8 cellular contexts compared by ENCODE assay signal in the genomic region with DNA sequence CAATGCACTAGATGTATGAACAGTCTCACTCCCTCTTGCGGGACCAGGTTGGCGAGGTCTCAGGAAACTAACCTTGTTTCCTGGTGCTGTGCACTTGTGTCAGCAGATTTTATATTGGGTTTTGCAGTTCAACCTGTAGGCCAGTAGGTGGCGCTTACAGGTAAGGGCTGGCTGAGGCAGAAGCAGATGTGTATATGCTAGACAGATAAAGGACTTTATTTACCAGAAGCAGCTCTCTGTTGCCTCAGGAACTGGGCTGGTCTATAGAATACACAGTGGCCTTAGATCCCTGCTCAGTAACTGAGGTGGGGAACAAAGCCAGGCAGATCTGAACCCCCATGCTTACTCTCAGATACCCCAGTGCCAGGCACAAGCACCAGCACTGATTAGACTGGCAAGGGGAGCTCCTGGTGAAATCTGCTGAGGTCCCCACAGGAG.
A peak's percentile ranks its signal among the peaks of the same experiment; 100 is the strongest.
DNase-seq lines count a peak whose midpoint lies in the region; ATAC-seq and TF ChIP-seq lines count a peak whose summit lies in the region.

No MANE protein-coding gene starts in this region.

- POLR2A ChIA-PET in activated CD4-positive, alpha-beta T cell treated with anti-CD3 and anti-CD28 coated beads for 36 hours (lab: Charles Lee), result interaction anchor here (0.6 kb wide), 1 partner anchor 400 kb away, joined by 4 read pairs; no protein-coding TSS in a partner anchor

- CTCF ChIA-PET in activated CD4-positive, alpha-beta T cell treated with anti-CD3 and anti-CD28 coated beads for 36 hours (lab: Charles Lee), result interaction anchor here (0.5 to 3.3 kb wide), 27 partner anchors 10 to 504 kb away, joined by 3 to 24 read pairs (median 4); partner anchors contain the start of gene DOCK3

- TF ChIP-seq CTCF in HFF-Myc (IDR thresholded peaks at IDR 0.05; ENCODE audit: low read depth, low read length, missing control alignments), result peak; percentile 84
- TF ChIP-seq CTCF in natural killer cell (IDR thresholded peaks at IDR 0.05), result peak; percentile 94
- peak; percentile 76 for TF ChIP-seq CTCF in upper lobe of right lung (IDR thresholded peaks at IDR 0.05)

- peak; percentile 85 for ATAC-seq in activated CD4-positive, alpha-beta T cell treated with anti-CD3 and anti-CD28 coated beads for 36 hours
- peak; percentile 94 to 98 (median 97) for ATAC-seq in natural killer cell
- ATAC-seq in upper lobe of right lung, result peak; percentile 96

- no peaks in the 10 kb centered on the region for H3K27me3 ChIP-seq in effector memory CD4-positive, alpha-beta T cell (replicated peaks; ENCODE audit: control insufficient read depth, insufficient read depth, low read length, poor library complexity, severe bottlenecking)
- H3K27me3 ChIP-seq in upper lobe of right lung, result no peaks in the 10 kb centered on the region

- H3K9me3 ChIP-seq in effector memory CD4-positive, alpha-beta T cell (ENCODE audit: control insufficient read depth, low read length), result no peaks in the 10 kb centered on the region
- peaks cover 6% of the 10 kb centered on the region for H3K9me3 ChIP-seq in upper lobe of right lung

- no peak overlapping the region for H3K27ac ChIP-seq in effector memory CD4-positive, alpha-beta T cell (ENCODE audit: insufficient read depth, low read length, poor library complexity, severe bottlenecking)
- H3K27ac ChIP-seq in upper lobe of right lung, result no peak overlapping the region

- peak; percentile 57 for DNase-seq in GM03348 (ENCODE audit: low spot score)
- DNase-seq in HFF-Myc (ENCODE audit: extremely low read depth, low read depth), result peak; percentile 10
- DNase-seq in NCI-H2227 treated with DMSO at 0.1 percent for 48 hours (lab: John Stamatoyannopoulos, UW), result peak; percentile 2
- peak; percentile 66 for DNase-seq in activated CD4-positive, alpha-beta T cell treated with anti-CD3 and anti-CD28 coated beads for 36 hours
- peak; percentile 14 to 37 (median 21) for DNase-seq in effector memory CD4-positive, alpha-beta T cell
- peak; percentile 44 for DNase-seq in natural killer cell
- no peak for DNase-seq in upper lobe of right lung
- no peak for DNase-seq in cerebellum (ENCODE audit: low spot score)

- intact Hi-C loops in activated CD4-positive, alpha-beta T cell treated with anti-CD3 and anti-CD28 coated beads for 36 hours (cut with DNase I, micrococcal nuclease), result loop anchor here (1.0 to 5.0 kb wide), 5 partner anchors 221 to 401 kb away; no protein-coding TSS in a partner anchor
- intact Hi-C loops in natural killer cell (cut with micrococcal nuclease) (loop anchor here (1.0 to 10.0 kb wide), 6 partner anchors 133 to 461 kb away; no protein-coding TSS in a partner anchor), upper lobe of right lung (cut with DNase I) (no loop called here)

- no peak overlapping the region for H3K4me3 ChIP-seq in HFF-Myc (replicated peaks; ENCODE audit: low read depth, low read length)
- no peak overlapping the region for H3K4me3 ChIP-seq in effector memory CD4-positive, alpha-beta T cell (ENCODE audit: insufficient read depth, low read depth, low read length, poor library complexity, severe bottlenecking)
- no peak overlapping the region for H3K4me3 ChIP-seq in upper lobe of right lung

- H3K4me3 Mint-ChIP-seq in activated CD4-positive, alpha-beta T cell treated with anti-CD3 and anti-CD28 coated beads for 36 hours, result no peak overlapping the region
- no peak overlapping the region for H3K4me3 Mint-ChIP-seq in natural killer cell

- peaks cover 2% of the 10 kb centered on the region for H3K27me3 Mint-ChIP-seq in activated CD4-positive, alpha-beta T cell treated with anti-CD3 and anti-CD28 coated beads for 36 hours
- peaks cover 0 to under 1% of the 10 kb centered on the region in 2 donors for H3K27me3 Mint-ChIP-seq in natural killer cell (ENCODE audit: low read depth in 2 of 2)

- peaks cover 3% of the 10 kb centered on the region for H3K9me3 Mint-ChIP-seq in activated CD4-positive, alpha-beta T cell treated with anti-CD3 and anti-CD28 coated beads for 36 hours (ENCODE audit: low read depth)
- no peaks in the 10 kb centered on the region for H3K9me3 Mint-ChIP-seq in natural killer cell

- H3K4me1 ChIP-seq in effector memory CD4-positive, alpha-beta T cell (ENCODE audit: control insufficient read depth, insufficient read depth, low read length, poor library complexity, severe bottlenecking), result peaks cover 10% of the 10 kb centered on the region
- H3K4me1 ChIP-seq in upper lobe of right lung, result no peaks in the 10 kb centered on the region

- H3K4me1 Mint-ChIP-seq in activated CD4-positive, alpha-beta T cell treated with anti-CD3 and anti-CD28 coated beads for 36 hours, result peaks cover 19% of the 10 kb centered on the region
- H3K4me1 Mint-ChIP-seq in natural killer cell, result peaks cover 17 to 21% of the 10 kb centered on the region in 2 donors

- H3K27ac Mint-ChIP-seq in activated CD4-positive, alpha-beta T cell treated with anti-CD3 and anti-CD28 coated beads for 36 hours, result no peak overlapping the region
- no peak overlapping the region for H3K27ac Mint-ChIP-seq in natural killer cell

- H3K36me3 ChIP-seq in effector memory CD4-positive, alpha-beta T cell (ENCODE audit: control insufficient read depth, insufficient read depth, low read length), result no peaks in the 10 kb centered on the region
- no peaks in the 10 kb centered on the region for H3K36me3 ChIP-seq in upper lobe of right lung

- H3K36me3 Mint-ChIP-seq in activated CD4-positive, alpha-beta T cell treated with anti-CD3 and anti-CD28 coated beads for 36 hours (ENCODE audit: low read depth), result no peaks in the 10 kb centered on the region
- no peaks in the 10 kb centered on the region for H3K36me3 Mint-ChIP-seq in natural killer cell

Comparison
In these comparisons a context has a peak if more than half of its experiments do, and no peak if none do; other contexts are left out.
1. DNase-seq: peak in GM03348 (single experiment), HFF-Myc (single experiment), NCI-H2227 treated with DMSO at 0.1 percent for 48 hours (single experiment), activated CD4-positive, alpha-beta T cell treated with anti-CD3 and anti-CD28 coated beads for 36 hours (single experiment), effector memory CD4-positive, alpha-beta T cell (3 of 3) and natural killer cell (single experiment); none in upper lobe of right lung (single experiment) and cerebellum (single experiment).
2. Peak in every context shown above with its lines, with median percentiles within 50 percentile points of each other: CTCF ChIP-seq and ATAC-seq.